In the genomic region with DNA sequence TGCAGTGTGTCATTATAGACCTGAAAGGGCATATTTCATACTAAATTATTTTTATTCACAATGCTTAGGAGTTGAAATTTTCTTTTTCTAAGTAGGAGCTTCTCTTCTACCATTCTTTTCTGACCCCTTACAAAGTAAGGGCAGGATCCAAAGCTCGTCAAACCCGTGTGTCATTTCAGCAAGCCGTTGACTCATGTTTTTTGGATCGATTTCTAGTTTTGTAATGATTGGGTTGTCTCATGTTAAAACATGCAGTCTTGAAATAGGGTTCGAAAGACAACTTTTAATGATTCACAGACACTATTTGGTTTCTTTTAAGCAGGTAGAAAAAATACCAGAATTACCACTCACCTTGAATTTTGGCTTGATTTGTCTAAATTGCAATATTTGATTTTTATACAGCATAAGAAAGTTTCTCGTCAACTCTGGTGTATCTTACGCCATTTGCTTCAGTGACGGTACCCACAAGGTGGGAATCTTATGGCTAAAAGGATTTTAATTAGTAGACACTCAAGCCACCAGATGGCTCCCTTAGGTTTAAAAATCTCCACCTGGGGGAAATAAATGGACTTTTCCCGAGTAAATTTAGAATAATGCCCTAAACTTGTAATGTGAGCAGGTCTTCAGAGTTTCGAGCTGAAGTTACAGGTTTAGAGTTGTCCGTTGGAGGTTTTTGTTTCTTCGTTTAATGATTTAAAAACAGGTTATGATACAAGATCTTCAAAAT, we compare ENCODE assay signal across 12 cellular contexts.
DNase-seq lines count a peak whose midpoint lies in the region; ATAC-seq and TF ChIP-seq lines count a peak whose summit lies in the region.
"Had no signal": no experiment of that assay in that cellular context is flagged by ENCODE, and none has a peak within 500 bp of the region (broad histone marks: within the 10 kb centered on the region; RNA-seq: fewer than 3 reads in every experiment).

No MANE protein-coding gene starts in this region.

- DNase-seq in H9 (no peak), RWPE1 (ENCODE audit: low spot score) (peak; percentile 73), epithelial cell of proximal tubule (ENCODE audit: low read depth) (no peak), nephron progenitor cell (no peak), colonic mucosa (no peak)
- DNase-seq: body of pancreas, glutamatergic neuron, NCI-H1417, sigmoid colon had no signal

- H3K4me3 Mint-ChIP-seq in H9 (no peak overlapping the region), nephron progenitor cell (no peak overlapping the region)

- no peak overlapping the region for H3K27ac ChIP-seq in H9 (ENCODE audit: insufficient read length, low read depth, low read length)
- peak overlapping the region; percentile 60 for H3K27ac ChIP-seq in RWPE1
- H3K27ac ChIP-seq in colonic mucosa, result no peak overlapping the region
- H3K27ac ChIP-seq: body of pancreas had no signal

- POLR2A ChIA-PET in RWPE1 (lab: Yijun Ruan, JAX; ENCODE audit: low non-redundant PET), result interaction anchor here (0.6 kb wide), 1 partner anchor 19 kb away, joined by 3 read pairs; no protein-coding TSS in a partner anchor

- H3K27me3 Mint-ChIP-seq in H9 (ENCODE audit: low read depth) (no peaks in the 10 kb centered on the region; the same call in 1 of the 2 replicates), nephron progenitor cell (ENCODE audit: low read depth, poor library complexity) (peaks cover 7% of the 10 kb centered on the region)

- H3K79me2 ChIP-seq in H9 (ENCODE audit: insufficient read depth, low read length), result no peaks in the 10 kb centered on the region

- H3K27ac Mint-ChIP-seq in H9 (no peak overlapping the region), nephron progenitor cell (no peak overlapping the region)

- no peak overlapping the region for H2BK15ac ChIP-seq in H9 (ENCODE audit: low read depth, low read length)

- H4K91ac ChIP-seq in H9 (ENCODE audit: insufficient read length, low read depth, low read length), result no peak overlapping the region

- intact Hi-C loops in colonic mucosa (cut with DNase I), result loop anchor here (5.0 to 10.0 kb wide), 2 partner anchors 184 to 357 kb away; no protein-coding TSS in a partner anchor

- no peaks in the 10 kb centered on the region for H3K36me3 ChIP-seq in colonic mucosa
- H3K36me3 ChIP-seq: sigmoid colon had no signal

- H3K36me3 Mint-ChIP-seq in H9 (ENCODE audit: insufficient read depth in 1 of 3, low read depth in 3 of 3), result no peaks in the 10 kb centered on the region
- H3K36me3 Mint-ChIP-seq in nephron progenitor cell (ENCODE audit: low read depth), result no peaks in the 10 kb centered on the region

- H3K9me3 ChIP-seq in H9 (ENCODE audit: control insufficient read depth, low read depth, low read length), result no peaks in the 10 kb centered on the region
- H3K9me3 ChIP-seq in colonic mucosa, result no peaks in the 10 kb centered on the region
- H3K9me3 ChIP-seq: body of pancreas, sigmoid colon had no signal

- no peak overlapping the region for H3K18ac ChIP-seq in H9 (ENCODE audit: insufficient read length, low read depth, low read length)

- H3K23me2 ChIP-seq in H9 (ENCODE audit: insufficient read length, low read depth, low read length, poor library complexity, severe bottlenecking), result no peaks in the 10 kb centered on the region

- H3K4me1 ChIP-seq in H9 (ENCODE audit: insufficient read depth, low read length) (no peaks in the 10 kb centered on the region), colonic mucosa (no peaks in the 10 kb centered on the region)

- no peaks in the 10 kb centered on the region for H4K20me1 ChIP-seq in H9 (ENCODE audit: control insufficient read depth, insufficient read depth, insufficient read length)

- no peak overlapping the region for H3K4me2 ChIP-seq in H9 (ENCODE audit: insufficient read depth, insufficient read length, low read length)

- no peak overlapping the region for H4K5ac ChIP-seq in H9 (ENCODE audit: insufficient read length, low read depth, low read length)

- no peak overlapping the region for H3K56ac ChIP-seq in H9 (ENCODE audit: insufficient read length, low read depth, low read length)

- no peak overlapping the region for H2BK120ac ChIP-seq in H9 (ENCODE audit: low read depth, low read length, poor library complexity, severe bottlenecking)

- H4K8ac ChIP-seq in H9 (replicated peaks; ENCODE audit: insufficient read length, low read depth, low read length), result no peak overlapping the region

- no peak for ATAC-seq in HG03159 (IDR thresholded peaks at IDR 0.05; ENCODE audit: unreplicated experiment)
- ATAC-seq in GM18858 (IDR thresholded peaks at IDR 0.05; ENCODE audit: unreplicated experiment), result no peak
- no peak for ATAC-seq in GM18868 (IDR thresholded peaks at IDR 0.05; ENCODE audit: unreplicated experiment)
- ATAC-seq: body of pancreas had no signal

- H3K4me3 ChIP-seq in epithelial cell of proximal tubule (ENCODE audit: low read depth, low read length), result no peak overlapping the region
- H3K4me3 ChIP-seq in colonic mucosa, result no peak overlapping the region
- H3K4me3 ChIP-seq: body of pancreas, sigmoid colon had no signal

- WGBS in H9 (ENCODE audit: extremely low coverage, insufficient read length, low lambda C conversion rate), result no CpG with 5 or more reads among the region's 12 CpGs

- no peaks in the 10 kb centered on the region for H3K9me3 Mint-ChIP-seq in H9
- H3K9me3 Mint-ChIP-seq in nephron progenitor cell, result no peaks in the 10 kb centered on the region

- no peak overlapping the region for H3K23ac ChIP-seq in H9 (ENCODE audit: insufficient read length, low read depth, low read length)

- H2AK5ac ChIP-seq in H9 (ENCODE audit: insufficient read length, low read length), result no peak overlapping the region

- no peak overlapping the region for H2AFZ ChIP-seq in H9 (ENCODE audit: low read length)

- no peaks in the 10 kb centered on the region for H3K79me1 ChIP-seq in H9 (ENCODE audit: insufficient read depth, low read depth, low read length, poor library complexity, severe bottlenecking)

- CTCF ChIA-PET in RWPE1 (lab: Yijun Ruan, JAX), result interaction anchor here (0.6 to 1.1 kb wide), 2 partner anchors 339 to 382 kb away, joined by 3 read pairs; a partner anchor contains a TSS

- TF ChIP-seq CTCF in H9 (conservative IDR thresholded peaks at IDR 0.05), result peak; percentile 57
- peak; percentile 42 for TF ChIP-seq CTCF in RWPE1 (conservative IDR thresholded peaks at IDR 0.05; ENCODE audit: low read depth)
- TF ChIP-seq CTCF in epithelial cell of proximal tubule (conservative IDR thresholded peaks at IDR 0.05; ENCODE audit: low read depth, low read length), result peak; percentile 44
- peak; percentile 24 for TF ChIP-seq CTCF in nephron progenitor cell (IDR thresholded peaks at IDR 0.05)
- TF ChIP-seq CTCF in colonic mucosa (IDR thresholded peaks at IDR 0.05), result no peak

- H3K27me3 ChIP-seq in H9 (ENCODE audit: insufficient read depth, low read length) (no peaks in the 10 kb centered on the region), colonic mucosa (no peaks in the 10 kb centered on the region)
- H3K27me3 ChIP-seq: body of pancreas, sigmoid colon had no signal

- H3K4ac ChIP-seq in H9 (ENCODE audit: low read depth, low read length), result no peak overlapping the region

- H3K4me1 Mint-ChIP-seq in H9 (no peaks in the 10 kb centered on the region), nephron progenitor cell (no peaks in the 10 kb centered on the region)

- H2BK20ac ChIP-seq in H9 (ENCODE audit: low read depth, low read length, poor library complexity, severe bottlenecking), result no peak overlapping the region

- no peak overlapping the region for H2BK5ac ChIP-seq in H9 (ENCODE audit: insufficient read length, low read length)

- H2BK12ac ChIP-seq in H9 (ENCODE audit: insufficient read length, low read depth, low read length), result no peak overlapping the region

- H3T11ph ChIP-seq in H9 (ENCODE audit: low read length), result no peak overlapping the region

- H3K9ac ChIP-seq in H9 (ENCODE audit: extremely low read depth, insufficient read length, low read length) (no peak overlapping the region), colonic mucosa (ENCODE audit: low read depth in 2 of 2, low read length in 2 of 2) (no peak overlapping the region)

- H3K14ac ChIP-seq in H9 (ENCODE audit: insufficient read depth, low read length), result no peak overlapping the region
